In the genomic region with DNA sequence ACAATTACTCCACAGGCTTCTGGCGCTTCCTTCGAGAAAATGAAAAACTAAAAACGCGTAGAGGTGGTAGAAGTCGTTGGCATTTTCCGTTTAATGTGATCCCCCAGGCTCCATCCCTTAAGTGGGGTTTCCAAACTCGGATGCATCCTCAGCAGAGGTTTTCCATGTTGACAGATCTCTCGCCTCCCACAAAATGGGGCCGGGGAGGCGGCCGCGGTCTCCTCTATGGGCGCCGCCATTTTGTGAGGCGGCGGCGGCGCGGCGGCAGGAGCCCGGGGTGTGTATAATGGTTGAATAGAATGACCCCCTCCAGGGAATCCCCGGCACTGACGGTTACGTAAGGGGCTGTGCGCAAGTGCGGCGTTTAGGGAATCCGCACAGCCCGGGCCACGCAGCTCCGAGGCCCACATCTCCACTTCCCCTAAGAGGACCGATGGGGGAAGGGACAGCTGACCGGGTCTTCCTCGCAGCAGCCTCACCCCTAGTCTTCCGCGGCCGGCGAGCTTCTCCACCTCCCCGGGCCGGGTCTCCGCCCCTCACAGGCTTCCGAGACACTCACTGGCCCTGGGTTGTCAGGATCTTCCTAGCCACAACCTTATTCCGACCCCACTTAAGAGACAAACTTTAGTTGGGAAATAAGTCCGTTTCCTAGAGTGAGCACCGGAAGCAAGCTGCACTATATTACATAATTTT, we compare ENCODE assay signal across 1 cellular context.
TF ChIP-seq lines count a peak whose summit lies in the region.

No MANE protein-coding gene starts in this region.

TF ChIP-seq in GM12878, 131 proteins besides CTCF, POLR2A, EP300 and RAD21 (continued from another document):
- TF ChIP-seq, protein P1, sequence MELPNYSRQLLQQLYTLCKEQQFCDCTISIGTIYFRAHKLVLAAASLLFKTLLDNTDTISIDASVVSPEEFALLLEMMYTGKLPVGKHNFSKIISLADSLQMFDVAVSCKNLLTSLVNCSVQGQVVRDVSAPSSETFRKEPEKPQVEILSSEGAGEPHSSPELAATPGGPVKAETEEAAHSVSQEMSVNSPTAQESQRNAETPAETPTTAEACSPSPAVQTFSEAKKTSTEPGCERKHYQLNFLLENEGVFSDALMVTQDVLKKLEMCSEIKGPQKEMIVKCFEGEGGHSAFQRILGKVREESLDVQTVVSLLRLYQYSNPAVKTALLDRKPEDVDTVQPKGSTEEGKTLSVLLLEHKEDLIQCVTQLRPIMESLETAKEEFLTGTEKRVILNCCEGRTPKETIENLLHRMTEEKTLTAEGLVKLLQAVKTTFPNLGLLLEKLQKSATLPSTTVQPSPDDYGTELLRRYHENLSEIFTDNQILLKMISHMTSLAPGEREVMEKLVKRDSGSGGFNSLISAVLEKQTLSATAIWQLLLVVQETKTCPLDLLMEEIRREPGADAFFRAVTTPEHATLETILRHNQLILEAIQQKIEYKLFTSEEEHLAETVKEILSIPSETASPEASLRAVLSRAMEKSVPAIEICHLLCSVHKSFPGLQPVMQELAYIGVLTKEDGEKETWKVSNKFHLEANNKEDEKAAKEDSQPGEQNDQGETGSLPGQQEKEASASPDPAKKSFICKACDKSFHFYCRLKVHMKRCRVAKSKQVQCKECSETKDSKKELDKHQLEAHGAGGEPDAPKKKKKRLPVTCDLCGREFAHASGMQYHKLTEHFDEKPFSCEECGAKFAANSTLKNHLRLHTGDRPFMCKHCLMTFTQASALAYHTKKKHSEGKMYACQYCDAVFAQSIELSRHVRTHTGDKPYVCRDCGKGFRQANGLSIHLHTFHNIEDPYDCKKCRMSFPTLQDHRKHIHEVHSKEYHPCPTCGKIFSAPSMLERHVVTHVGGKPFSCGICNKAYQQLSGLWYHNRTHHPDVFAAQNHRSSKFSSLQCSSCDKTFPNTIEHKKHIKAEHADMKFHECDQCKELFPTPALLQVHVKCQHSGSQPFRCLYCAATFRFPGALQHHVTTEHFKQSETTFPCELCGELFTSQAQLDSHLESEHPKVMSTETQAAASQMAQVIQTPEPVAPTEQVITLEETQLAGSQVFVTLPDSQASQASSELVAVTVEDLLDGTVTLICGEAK (IDR thresholded peaks at IDR 0.05; ENCODE audit: borderline replicate concordance): no peak
- TF ChIP-seq ASH2L (IDR thresholded peaks at IDR 0.05; ENCODE audit: borderline replicate concordance, low read depth) (peak; percentile 82; the same call in 1 of the 2 replicates), PAX5 (IDR thresholded peaks at IDR 0.05; ENCODE audit: borderline replicate concordance, low read depth, low read length) (peak; percentile 75), CUX1 (IDR thresholded peaks at IDR 0.05; ENCODE audit: insufficient replicate concordance, low read depth, low read length) (no peak), ZNF384 (IDR thresholded peaks at IDR 0.05; ENCODE audit: borderline replicate concordance, low read depth, low read length) (no peak), IKZF2 (IDR thresholded peaks at IDR 0.05) (peak; percentile 74 to 79), MYC (IDR thresholded peaks at IDR 0.05; ENCODE audit: insufficient read depth, insufficient read length, insufficient replicate concordance, low read length, severe bottlenecking) (peak; percentile 44), SMAD1 (IDR thresholded peaks at IDR 0.05; ENCODE audit: low read depth, partially characterized antibody) (no peak), JUND (IDR thresholded peaks at IDR 0.05; ENCODE audit: low read depth, low read length) (no peak), KDM1A (IDR thresholded peaks at IDR 0.05; ENCODE audit: borderline replicate concordance) (no peak), EGR1 (IDR thresholded peaks at IDR 0.05; ENCODE audit: borderline replicate concordance in 1 of 2, low read depth in 2 of 2, low read length in 2 of 2) (no peak; a peak in 1 of 3 replicates), POU2F2 (IDR thresholded peaks at IDR 0.05; ENCODE audit: borderline replicate concordance, low read depth, low read length) (peak; percentile 80), BCL3 (IDR thresholded peaks at IDR 0.05; ENCODE audit: borderline replicate concordance, insufficient read depth, low read depth, low read length, poor library complexity, severe bottlenecking) (peak; percentile 58), SMARCA5 (IDR thresholded peaks at IDR 0.05) (peak; percentile 65; the same call in 1 of the 2 replicates), CHD4 (IDR thresholded peaks at IDR 0.05) (no peak), CHD1 (IDR thresholded peaks at IDR 0.05; ENCODE audit: low read depth, low read length) (no peak; the same call in 1 of the 2 replicates), SMC3 (IDR thresholded peaks at IDR 0.05; ENCODE audit: borderline replicate concordance, low read length) (peak; percentile 22; the same call in 1 of the 2 replicates), RFX5 (IDR thresholded peaks at IDR 0.05; ENCODE audit: low read depth, low read length) (no peak), ETV6 (conservative IDR thresholded peaks at IDR 0.05 in 1 of 2, IDR thresholded peaks at IDR 0.05 in 1 of 2; ENCODE audit: borderline replicate concordance in 1 of 2, low read depth in 1 of 2) (peak in 1 of 2 experiments; percentile 68; a peak in 2 of 4 replicates), FOXK2 (IDR thresholded peaks at IDR 0.05) (no peak), MXI1 (IDR thresholded peaks at IDR 0.05; ENCODE audit: low read depth, low read length) (peak; percentile 82), FOXM1 (IDR thresholded peaks at IDR 0.05; ENCODE audit: low read depth, low read length) (no peak; the same call in 1 of the 2 replicates), CREM (IDR thresholded peaks at IDR 0.05; ENCODE audit: low read depth) (peak; percentile 89), MEF2A (IDR thresholded peaks at IDR 0.05; ENCODE audit: insufficient read depth, low read depth, low read length) (peak; percentile 77; the same call in 1 of the 2 replicates), BRCA1 (IDR thresholded peaks at IDR 0.05; ENCODE audit: low read depth, low read length) (no peak), JUNB (IDR thresholded peaks at IDR 0.05) (peak; percentile 100), ZBED1 (IDR thresholded peaks at IDR 0.05; ENCODE audit: borderline replicate concordance) (peak; percentile 87), SREBF1 (IDR thresholded peaks at IDR 0.05; ENCODE audit: low read length) (no peak), ZNF622 (IDR thresholded peaks at IDR 0.05) (no peak)
- TF ChIP-seq, protein P2, sequence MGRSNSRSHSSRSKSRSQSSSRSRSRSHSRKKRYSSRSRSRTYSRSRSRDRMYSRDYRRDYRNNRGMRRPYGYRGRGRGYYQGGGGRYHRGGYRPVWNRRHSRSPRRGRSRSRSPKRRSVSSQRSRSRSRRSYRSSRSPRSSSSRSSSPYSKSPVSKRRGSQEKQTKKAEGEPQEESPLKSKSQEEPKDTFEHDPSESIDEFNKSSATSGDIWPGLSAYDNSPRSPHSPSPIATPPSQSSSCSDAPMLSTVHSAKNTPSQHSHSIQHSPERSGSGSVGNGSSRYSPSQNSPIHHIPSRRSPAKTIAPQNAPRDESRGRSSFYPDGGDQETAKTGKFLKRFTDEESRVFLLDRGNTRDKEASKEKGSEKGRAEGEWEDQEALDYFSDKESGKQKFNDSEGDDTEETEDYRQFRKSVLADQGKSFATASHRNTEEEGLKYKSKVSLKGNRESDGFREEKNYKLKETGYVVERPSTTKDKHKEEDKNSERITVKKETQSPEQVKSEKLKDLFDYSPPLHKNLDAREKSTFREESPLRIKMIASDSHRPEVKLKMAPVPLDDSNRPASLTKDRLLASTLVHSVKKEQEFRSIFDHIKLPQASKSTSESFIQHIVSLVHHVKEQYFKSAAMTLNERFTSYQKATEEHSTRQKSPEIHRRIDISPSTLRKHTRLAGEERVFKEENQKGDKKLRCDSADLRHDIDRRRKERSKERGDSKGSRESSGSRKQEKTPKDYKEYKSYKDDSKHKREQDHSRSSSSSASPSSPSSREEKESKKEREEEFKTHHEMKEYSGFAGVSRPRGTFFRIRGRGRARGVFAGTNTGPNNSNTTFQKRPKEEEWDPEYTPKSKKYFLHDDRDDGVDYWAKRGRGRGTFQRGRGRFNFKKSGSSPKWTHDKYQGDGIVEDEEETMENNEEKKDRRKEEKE (IDR thresholded peaks at IDR 0.05): no peak
- TF ChIP-seq, protein P3, sequence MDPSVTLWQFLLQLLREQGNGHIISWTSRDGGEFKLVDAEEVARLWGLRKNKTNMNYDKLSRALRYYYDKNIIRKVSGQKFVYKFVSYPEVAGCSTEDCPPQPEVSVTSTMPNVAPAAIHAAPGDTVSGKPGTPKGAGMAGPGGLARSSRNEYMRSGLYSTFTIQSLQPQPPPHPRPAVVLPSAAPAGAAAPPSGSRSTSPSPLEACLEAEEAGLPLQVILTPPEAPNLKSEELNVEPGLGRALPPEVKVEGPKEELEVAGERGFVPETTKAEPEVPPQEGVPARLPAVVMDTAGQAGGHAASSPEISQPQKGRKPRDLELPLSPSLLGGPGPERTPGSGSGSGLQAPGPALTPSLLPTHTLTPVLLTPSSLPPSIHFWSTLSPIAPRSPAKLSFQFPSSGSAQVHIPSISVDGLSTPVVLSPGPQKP (IDR thresholded peaks at IDR 0.05; ENCODE audit: low read depth, low read length): no peak
